12 cellular contexts compared by ENCODE assay signal in genomic region chr2:221467610-221468009, GRCh38.
DNase-seq lines count a peak whose midpoint lies in the region; ATAC-seq, FAIRE-seq and TF ChIP-seq lines count a peak whose summit lies in the region.
"Had no signal": no experiment of that assay in that cellular context is flagged by ENCODE, and none has a peak within 500 bp of the region (broad histone marks: within the 10 kb centered on the region; RNA-seq: fewer than 3 reads in every experiment).

No MANE protein-coding gene starts in this region.

- H3K9me3 ChIP-seq in heart right ventricle (no peaks in the 10 kb centered on the region), keratinocyte (ENCODE audit: control insufficient read depth, low read depth, low read length) (no peaks in the 10 kb centered on the region), aorta (ENCODE audit: control insufficient read depth, low read length) (no peaks in the 10 kb centered on the region)

- H3K9ac ChIP-seq in keratinocyte (ENCODE audit: control insufficient read depth, extremely low read depth, insufficient read depth, low read length) = no peak overlapping the region

- no peaks in the 10 kb centered on the region for H3K27me3 ChIP-seq in heart right ventricle
- no peaks in the 10 kb centered on the region for H3K27me3 ChIP-seq in keratinocyte (ENCODE audit: control insufficient read depth, extremely low read depth, insufficient read depth, low read length)
- H3K27me3 ChIP-seq in aorta (ENCODE audit: control insufficient read depth in 1 of 2, insufficient read depth in 2 of 2, low read length in 1 of 2) = no peaks in the 10 kb centered on the region

- peaks cover 0 to 42% (median 25%) of the 10 kb centered on the region in 9 donors for H3K4me1 ChIP-seq in heart right ventricle
- peaks cover 6% of the 10 kb centered on the region for H3K4me1 ChIP-seq in keratinocyte (ENCODE audit: control insufficient read depth, extremely low read depth, insufficient read depth, low read length)
- H3K4me1 ChIP-seq in aorta (ENCODE audit: control insufficient read depth in 1 of 2, insufficient read depth in 2 of 2, low read length in 2 of 2) = no peaks in the 10 kb centered on the region

- dilution Hi-C loops in keratinocyte (cut with MboI; ENCODE audit: extremely low pct_ligation_motif_present, low sequenced_read_pairs) = no loop called here

- ATAC-seq in heart right ventricle (peak; percentile 38 to 84 (median 68)), Right ventricle myocardium inferior (no peak), aorta (ENCODE audit: low FRiP score) (peak; percentile 55), GM18858 (IDR thresholded peaks at IDR 0.05; ENCODE audit: unreplicated experiment) (no peak)

- no peaks in the 10 kb centered on the region for H3K9me1 ChIP-seq in keratinocyte (ENCODE audit: control insufficient read depth, extremely low read depth, insufficient read depth, low read length)

- H3K4me3 ChIP-seq in heart right ventricle (no peak overlapping the region), keratinocyte (ENCODE audit: control insufficient read depth in 2 of 3, extremely low read depth in 1 of 3, insufficient read depth in 2 of 3, low read depth in 1 of 3, low read length in 3 of 3) (no peak overlapping the region), aorta (ENCODE audit: low read length in 2 of 2) (no peak overlapping the region)

- peak overlapping the region; percentile 65 for H2AFZ ChIP-seq in keratinocyte (ENCODE audit: control insufficient read depth, low read length)

- WGBS in heart right ventricle, 2 donors = 48 to 58% methylated on average over 2 of the region's 2 CpGs
- 13 to 17% methylated on average over 2 of the region's 2 CpGs for WGBS in aorta, 2 donors

- H3K79me2 ChIP-seq in keratinocyte (ENCODE audit: control insufficient read depth, insufficient read depth, low read length) = no peaks in the 10 kb centered on the region

- peak overlapping the region; percentile 45 for H3K4me2 ChIP-seq in keratinocyte (ENCODE audit: control insufficient read depth, extremely low read depth, insufficient read depth, low read depth, low read length)

- intact Hi-C loops in heart right ventricle (cut with DNase I) (no loop called here), Right ventricle myocardium inferior (cut with DNase I) (no loop called here), aorta (cut with DNase I) (no loop called here)

- FAIRE-seq in keratinocyte (lab: Jason Lieb, UNC) = peak; percentile 87
- FAIRE-seq: RCC 7860, small intestine had no signal

- DNase-seq in heart right ventricle (peak in 1 of 2 donors; percentile 11), Right ventricle myocardium inferior (ENCODE audit: missing footprints) (no peak), dermis microvascular lymphatic vessel endothelial cell (ENCODE audit: low read depth in 2 of 2) (peak; percentile 5 to 87), keratinocyte (ENCODE audit: low read depth, low spot score) (no peak), aorta (no peak), T-helper 1 cell (no peak), kidney glomerular epithelial cell (lab: John Stamatoyannopoulos, UW) (no peak)
- DNase-seq: NCI-H2029, NCI-H526, small intestine had no signal

- no peaks in the 10 kb centered on the region for H4K20me1 ChIP-seq in keratinocyte (ENCODE audit: control insufficient read depth, extremely low read depth, insufficient read depth, low read length)

- no peak for TF ChIP-seq CTCF in heart right ventricle (IDR thresholded peaks at IDR 0.05)
- no peak for TF ChIP-seq CTCF in keratinocyte (optimal IDR thresholded peaks at IDR 0.05 in 1 of 3, IDR thresholded peaks at IDR 0.05 in 1 of 3, conservative IDR thresholded peaks at IDR 0.05 in 1 of 3; ENCODE audit: extremely low read depth in 1 of 3, insufficient read depth in 2 of 3, low read length in 3 of 3)

- H3K36me3 ChIP-seq in heart right ventricle = no peaks in the 10 kb centered on the region
- no peaks in the 10 kb centered on the region for H3K36me3 ChIP-seq in keratinocyte (ENCODE audit: control insufficient read depth in 2 of 2, extremely low read depth in 1 of 2, insufficient read depth in 2 of 2, low read length in 2 of 2)
- no peaks in the 10 kb centered on the region for H3K36me3 ChIP-seq in aorta (ENCODE audit: control insufficient read depth in 1 of 2, insufficient read depth in 2 of 2, low read length in 1 of 2)

- H3K27ac ChIP-seq in heart right ventricle = peak overlapping the region in 5 of 10 donors; percentile 28 to 54 (median 41)
- H3K27ac ChIP-seq in keratinocyte (ENCODE audit: control insufficient read depth, insufficient read depth, low read length) = no peak overlapping the region
- no peak overlapping the region for H3K27ac ChIP-seq in aorta (ENCODE audit: low read depth in 1 of 2, low read length in 2 of 2)

Comparison
In these comparisons a context has a peak if more than half of its experiments do, and no peak if none do; other contexts are left out.
1. ATAC-seq: peak in heart right ventricle (8 of 8) and aorta (single experiment); none in Right ventricle myocardium inferior (single experiment) and GM18858 (single experiment).
2. DNase-seq: peak in dermis microvascular lymphatic vessel endothelial cell (2 of 2); none in Right ventricle myocardium inferior (single experiment), keratinocyte (single experiment), aorta (0 of 2), T-helper 1 cell (0 of 5) and kidney glomerular epithelial cell (single experiment).